ENCODE assay signal across 15 cellular contexts in genomic region chr1:180562582-180562981, GRCh38. TPM values are rescaled to one million over a fixed set of nuclear protein-coding genes. Genes with fewer than 3 reads are reported as not detected.
A peak's percentile ranks its signal among the peaks of the same experiment; 100 is the strongest.
DNase-seq lines count a peak whose midpoint lies in the region; ATAC-seq and TF ChIP-seq lines count a peak whose summit lies in the region.
"Had no signal": no experiment of that assay in that cellular context is flagged by ENCODE, and none has a peak within 500 bp of the region (broad histone marks: within the 10 kb centered on the region; RNA-seq: fewer than 3 reads in every experiment).

No MANE protein-coding gene starts in this region.

- H3K9me3 ChIP-seq in H9 (ENCODE audit: control insufficient read depth, low read depth, low read length) (no peaks in the 10 kb centered on the region), mammary epithelial cell (replicated peaks; ENCODE audit: insufficient read depth, low read length) (no peaks in the 10 kb centered on the region), right cardiac atrium (ENCODE audit: control insufficient read depth, low read length) (no peaks in the 10 kb centered on the region), smooth muscle cell (replicated peaks; ENCODE audit: low read depth) (no peaks in the 10 kb centered on the region), WERI-Rb-1 (ENCODE audit: severe bottlenecking) (no peaks in the 10 kb centered on the region)

- H4K5ac ChIP-seq in H9 (ENCODE audit: insufficient read length, low read depth, low read length), result no peak overlapping the region

- H3K23me2 ChIP-seq in H9 (ENCODE audit: insufficient read length, low read depth, low read length, poor library complexity, severe bottlenecking), result no peaks in the 10 kb centered on the region

- H3K27ac ChIP-seq in H9 (ENCODE audit: insufficient read length, low read depth, low read length) (no peak overlapping the region), mammary epithelial cell (ENCODE audit: insufficient read depth, low read depth, low read length) (no peak overlapping the region), right cardiac atrium (ENCODE audit: low read length) (peak overlapping the region; percentile 74), smooth muscle cell (ENCODE audit: low read depth) (peak overlapping the region; percentile 62), WERI-Rb-1 (no peak overlapping the region)
- H3K27ac ChIP-seq: BLaER1 had no signal

- H3K36me3 ChIP-seq in mammary epithelial cell (ENCODE audit: insufficient read depth, low read length) (no peaks in the 10 kb centered on the region), smooth muscle cell (ENCODE audit: low read depth) (no peaks in the 10 kb centered on the region), WERI-Rb-1 (no peaks in the 10 kb centered on the region)
- H3K36me3 ChIP-seq: BLaER1 had no signal

- H2AK5ac ChIP-seq in H9 (ENCODE audit: insufficient read length, low read length), result no peak overlapping the region

- H3K4ac ChIP-seq in H9 (ENCODE audit: low read depth, low read length), result no peak overlapping the region

- H3K4me3 ChIP-seq in mammary epithelial cell (replicated peaks in 1 of 3; ENCODE audit: insufficient read depth in 1 of 3, low read depth in 2 of 3, low read length in 3 of 3), result no peak overlapping the region
- H3K4me3 ChIP-seq in right cardiac atrium (ENCODE audit: low read length), result no peak overlapping the region
- H3K4me3 ChIP-seq in smooth muscle cell, result no peak overlapping the region
- H3K4me3 ChIP-seq in WERI-Rb-1 (ENCODE audit: low read depth, low read length), result no peak overlapping the region
- H3K4me3 ChIP-seq: BLaER1 had no signal

- no peak overlapping the region for H3T11ph ChIP-seq in H9 (ENCODE audit: low read length)

- H3K9me3 Mint-ChIP-seq in H9, result peaks cover 8 to 10% of the 10 kb centered on the region in 2 experiments
- H3K9me3 Mint-ChIP-seq: neural crest cell had no signal

- no peak overlapping the region for H3K14ac ChIP-seq in H9 (ENCODE audit: insufficient read depth, low read length)

- no peak for TF ChIP-seq CTCF in H9 (conservative IDR thresholded peaks at IDR 0.05)
- no peak for TF ChIP-seq CTCF in mammary epithelial cell (conservative IDR thresholded peaks at IDR 0.05 in 1 of 2, IDR thresholded peaks at IDR 0.05 in 1 of 2; ENCODE audit: extremely low read depth in 1 of 2, insufficient read depth in 1 of 2, low read depth in 1 of 2, low read length in 2 of 2)
- no peak for TF ChIP-seq CTCF in smooth muscle cell (IDR thresholded peaks at IDR 0.05; ENCODE audit: borderline replicate concordance, insufficient read depth, poor library complexity, severe bottlenecking)
- no peak for TF ChIP-seq CTCF in WERI-Rb-1 (IDR thresholded peaks at IDR 0.05; ENCODE audit: low read depth, low read length)

- H4K20me1 ChIP-seq in H9 (ENCODE audit: control insufficient read depth, insufficient read depth, insufficient read length) (no peaks in the 10 kb centered on the region), mammary epithelial cell (ENCODE audit: insufficient read depth, low read length) (no peaks in the 10 kb centered on the region), smooth muscle cell (ENCODE audit: low read depth) (no peaks in the 10 kb centered on the region)
- H4K20me1 ChIP-seq: BLaER1 had no signal

- no peaks in the 10 kb centered on the region for H3K79me1 ChIP-seq in H9 (ENCODE audit: insufficient read depth, low read depth, low read length, poor library complexity, severe bottlenecking)

- dilution Hi-C loops in mammary epithelial cell (cut with HindIII; ENCODE audit: low sequenced_read_pairs), result no loop called here

- H3K79me2 ChIP-seq in H9 (ENCODE audit: insufficient read depth, low read length) (no peaks in the 10 kb centered on the region), mammary epithelial cell (ENCODE audit: insufficient read depth, low read length) (no peaks in the 10 kb centered on the region), smooth muscle cell (ENCODE audit: low read depth) (no peaks in the 10 kb centered on the region)

- peak overlapping the region; percentile 64 for H2BK5ac ChIP-seq in H9 (ENCODE audit: insufficient read length, low read length)

- no peaks in the 10 kb centered on the region for H3F3A ChIP-seq in smooth muscle cell (ENCODE audit: low read depth)

- CTCF ChIA-PET in mammary epithelial cell (lab: Charles Lee; ENCODE audit: low non-redundant PET), result no interaction called here

- in situ Hi-C loops in mammary epithelial cell (cut with MboI; ENCODE audit: low sequenced_read_pairs in 2 of 2), result no loop called here

- no peak overlapping the region for H4K91ac ChIP-seq in H9 (ENCODE audit: insufficient read length, low read depth, low read length)

- peaks cover 0 to 3% (median 2%) of the 10 kb centered on the region in 3 experiments; a peak in 4 of 7 replicates for H3K36me3 Mint-ChIP-seq in H9 (ENCODE audit: insufficient read depth in 1 of 3, low read depth in 3 of 3)

- no CpG with 5 or more reads among the region's 1 CpG for WGBS in H9 (ENCODE audit: extremely low coverage, insufficient read length, low lambda C conversion rate)
- 90% methylated on average over 1 of the region's 1 CpG for WGBS in mammary epithelial cell (ENCODE audit: low coverage, missing lambda C conversion rate)
- WGBS in right cardiac atrium, result 50% methylated on average over 1 of the region's 1 CpG
- 90% methylated on average over 1 of the region's 1 CpG for WGBS in smooth muscle cell (ENCODE audit: low lambda C conversion rate)

- intact Hi-C loops in mammary epithelial cell (cut with micrococcal nuclease) (no loop called here), right cardiac atrium (cut with DNase I) (no loop called here)

- H2BK20ac ChIP-seq in H9 (ENCODE audit: low read depth, low read length, poor library complexity, severe bottlenecking), result peak overlapping the region; percentile 60

- H3K4me3 Mint-ChIP-seq in H9, result no peak overlapping the region
- H3K4me3 Mint-ChIP-seq: neural crest cell had no signal

- no peak overlapping the region for H2BK15ac ChIP-seq in H9 (ENCODE audit: low read depth, low read length)

- H3K23ac ChIP-seq in H9 (ENCODE audit: insufficient read length, low read depth, low read length), result no peak overlapping the region

- H2BK120ac ChIP-seq in H9 (ENCODE audit: low read depth, low read length, poor library complexity, severe bottlenecking), result no peak overlapping the region

- H3K4me1 ChIP-seq in H9 (ENCODE audit: insufficient read depth, low read length) (no peaks in the 10 kb centered on the region), mammary epithelial cell (ENCODE audit: insufficient read depth, low read length) (peaks cover 29% of the 10 kb centered on the region), right cardiac atrium (ENCODE audit: control insufficient read depth, insufficient read depth, low read length) (peaks cover 9% of the 10 kb centered on the region), smooth muscle cell (ENCODE audit: low read depth) (peaks cover 4% of the 10 kb centered on the region)
- H3K4me1 ChIP-seq: BLaER1 had no signal

- no peak overlapping the region for H3K4me2 ChIP-seq in H9 (ENCODE audit: insufficient read depth, insufficient read length, low read length)
- no peak overlapping the region for H3K4me2 ChIP-seq in mammary epithelial cell (ENCODE audit: insufficient read depth, low read depth, low read length)
- no peak overlapping the region for H3K4me2 ChIP-seq in smooth muscle cell
- H3K4me2 ChIP-seq: BLaER1 had no signal

- ATAC-seq in right cardiac atrium (peak; percentile 43 to 63), GM21717 (IDR thresholded peaks at IDR 0.05; ENCODE audit: unreplicated experiment) (no peak)

- DNase-seq in H9 (no peak), mammary epithelial cell (no peak), right cardiac atrium (no peak), smooth muscle cell (lab: John Stamatoyannopoulos, UW; ENCODE audit: unreplicated experiment) (no peak), WERI-Rb-1 (no peak), foreskin melanocyte (no peak)
- DNase-seq: activated CD4-positive, alpha-beta T cell treated with anti-CD3 and anti-CD28 coated beads, Interleukin-2, amount 50 U/mL, for 1 hour; H7; NCI-H1436; NCI-H2227 treated with DMSO at 0.1 percent for 48 hours had no signal

- no peaks in the 10 kb centered on the region for H3K27me3 ChIP-seq in H9 (ENCODE audit: insufficient read depth, low read length)
- H3K27me3 ChIP-seq in mammary epithelial cell (ENCODE audit: insufficient read depth, low read length), result no peaks in the 10 kb centered on the region
- no peaks in the 10 kb centered on the region for H3K27me3 ChIP-seq in right cardiac atrium (ENCODE audit: control insufficient read depth, insufficient read depth)
- no peaks in the 10 kb centered on the region for H3K27me3 ChIP-seq in smooth muscle cell (ENCODE audit: low read depth)
- peaks cover 9% of the 10 kb centered on the region for H3K27me3 ChIP-seq in WERI-Rb-1 (ENCODE audit: insufficient read depth, low read depth, severe bottlenecking)
- H3K27me3 ChIP-seq: BLaER1 had no signal

- H3K27ac Mint-ChIP-seq in H9, result no peak overlapping the region

- H3K56ac ChIP-seq in H9 (ENCODE audit: insufficient read length, low read depth, low read length), result no peak overlapping the region

- BruUV-seq in mammary epithelial cell (replicated peaks; lab: Mats Ljungman, UMichigan), result no TSS peak

- no peak overlapping the region for H3K9ac ChIP-seq in H9 (ENCODE audit: extremely low read depth, insufficient read length, low read length)
- H3K9ac ChIP-seq in mammary epithelial cell (ENCODE audit: insufficient read depth, low read length), result no peak overlapping the region
- H3K9ac ChIP-seq in smooth muscle cell (ENCODE audit: low read depth), result no peak overlapping the region
- H3K9ac ChIP-seq: BLaER1 had no signal

- H4K8ac ChIP-seq in H9 (replicated peaks; ENCODE audit: insufficient read length, low read depth, low read length), result no peak overlapping the region

- H3K27me3 Mint-ChIP-seq in H9 (ENCODE audit: low read depth), result peaks cover 1% of the 10 kb centered on the region; the same call in 1 of the 2 replicates

- no peak overlapping the region for H2BK12ac ChIP-seq in H9 (ENCODE audit: insufficient read length, low read depth, low read length)

- H3K4me1 Mint-ChIP-seq in H9, result peaks cover 3 to 4% of the 10 kb centered on the region in 2 experiments; a peak in 1 of 4 replicates

- H2AFZ ChIP-seq in H9 (ENCODE audit: low read length) (no peak overlapping the region), mammary epithelial cell (ENCODE audit: low read depth, low read length) (peak overlapping the region; percentile 78), smooth muscle cell (ENCODE audit: low read depth) (peak overlapping the region; percentile 42)

- no peak overlapping the region for H3K18ac ChIP-seq in H9 (ENCODE audit: insufficient read length, low read depth, low read length)

RNA-seq across cellular contexts. Expression of gene OVAAL, which starts 3.8 kb away (rescaled TPM):
- total RNA-seq in H9 (2021), result not detected in 2 replicates
- total RNA-seq in mammary epithelial cell, result under 1 TPM in 1 of 2 donors, not detected in 1; 0.17 TPM
- polyA plus RNA-seq in mammary epithelial cell, result 0.03 TPM
- polyA minus RNA-seq in mammary epithelial cell, result not detected
- under 1 TPM; 0.39 to 0.69 (median 0.43) TPM for total RNA-seq in right cardiac atrium
- polyA plus RNA-seq in right cardiac atrium, result 1.7 TPM
- not detected in 2 replicates for total RNA-seq in smooth muscle cell
- polyA plus RNA-seq in smooth muscle cell, result not detected in 2 replicates
- total RNA-seq: dermis blood vessel endothelial cell, H7, mesenteric fat pad, neural crest cell had no signal

Comparison
In these comparisons a context has a peak if more than half of its experiments do, and no peak if none do; other contexts are left out.
1. H3K27ac ChIP-seq: peak in right cardiac atrium (single experiment) and smooth muscle cell (single experiment); none in H9 (single experiment), mammary epithelial cell (single experiment) and WERI-Rb-1 (single experiment).